19 cellular contexts compared by ENCODE assay signal in the genomic region with DNA sequence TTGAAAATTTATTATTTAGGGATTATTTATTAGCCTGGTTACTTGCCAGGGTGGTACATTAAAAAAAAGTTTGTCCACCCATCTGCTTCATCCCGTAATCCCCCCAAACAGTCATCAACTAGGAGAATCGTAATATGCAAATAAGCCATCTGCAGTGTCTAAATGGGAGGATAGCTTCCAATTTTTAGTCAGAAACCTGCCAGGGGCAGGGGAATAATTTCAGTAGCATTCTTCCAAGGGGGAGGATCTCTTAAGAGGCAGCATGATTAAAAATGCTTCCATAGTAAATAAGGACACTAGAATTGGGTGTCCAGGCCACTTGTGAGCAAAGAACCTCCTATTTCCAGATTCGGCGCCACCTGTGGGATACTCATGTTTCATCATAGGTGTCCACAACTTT. TPM values are rescaled to one million over a fixed set of nuclear protein-coding genes. Genes with fewer than 3 reads are reported as not detected.
"Had no signal": no experiment of that assay in that cellular context is flagged by ENCODE, and none has a peak within 500 bp of the region (broad histone marks: within the 10 kb centered on the region; RNA-seq: fewer than 3 reads in every experiment).

No MANE protein-coding gene starts in this region.

- ATAC-seq: activated CD8-positive, alpha-beta T cell treated with anti-CD3 and anti-CD28 coated beads, Interleukin-2, amount 10 ng/mL, durations not matched to agents 7 days and 5 days; WTC11 had no signal

- H3K4me3 ChIP-seq: PC-9 had no signal

- DNase-seq: activated CD4-positive, alpha-beta T cell treated with anti-CD3 and anti-CD28 coated beads for 48 hours; activated CD4-positive, alpha-beta T cell treated with anti-CD3 and anti-CD28 coated beads, Interleukin-2, amount 50 U/mL, for 4 hours; activated CD4-positive, CD25-positive, alpha-beta regulatory T cell treated with anti-CD3 and anti-CD28 coated beads, Interleukin-2, amount 50 U/mL, for 72 hours; activated CD8-positive, alpha-beta memory T cell treated with anti-CD3 and anti-CD28 coated beads, Interleukin-2, amount 50 U/mL, for 48 hours; activated CD8-positive, alpha-beta T cell treated with anti-CD3 and anti-CD28 coated beads, Interleukin-2, amount 10 ng/mL, durations not matched to agents 7 days and 5 days; activated T-cell treated with anti-CD3 and anti-CD28 coated beads, Interleukin-2, amount 50 U/mL, for 1 hour; aorta; central memory CD4-positive, alpha-beta T cell; Kasumi-1; NCI-H1105 treated with DMSO at 0.1 percent for 48 hours; NCI-H1436 treated with DMSO at 0.1 percent for 48 hours; NCI-H1930; NCI-H345; NCI-H526 treated with DMSO at 0.1 percent for 48 hours; PC-9; SHP77 treated with DMSO at 0.1 percent for 48 hours had no signal

RNA-seq across cellular contexts. Expression of a gene that starts 43.3 kb away (rescaled TPM):
- total RNA-seq: activated CD8-positive, alpha-beta T cell treated with anti-CD3 and anti-CD28 coated beads, Interleukin-2, amount 10 ng/mL, durations not matched to agents 7 days and 5 days; aorta; bronchial epithelial cell; PC-9; SK-MEL-5 had no signal
